8 cellular contexts compared by ENCODE assay signal in genomic region chr9:109440797-109441287, GRCh38. TPM values are rescaled to one million over a fixed set of nuclear protein-coding genes. Genes with fewer than 3 reads are reported as not detected.
DNase-seq lines count a peak whose midpoint lies in the region; ATAC-seq and TF ChIP-seq lines count a peak whose summit lies in the region.

No MANE protein-coding gene starts in this region.

- peak; percentile 68 for TF ChIP-seq CTCF in MCF 10A (IDR thresholded peaks at IDR 0.05; ENCODE audit: unreplicated experiment)

- H3K4me3 Mint-ChIP-seq in MCF 10A (ENCODE audit: unreplicated experiment): no peak overlapping the region

- H3K27ac Mint-ChIP-seq in MCF 10A (ENCODE audit: low read depth, unreplicated experiment): peak overlapping the region; percentile 75

- no peaks in the 10 kb centered on the region for H3K9me3 Mint-ChIP-seq in MCF 10A (ENCODE audit: unreplicated experiment)

- ATAC-seq in GM18508 (IDR thresholded peaks at IDR 0.05; ENCODE audit: insufficient read depth, unreplicated experiment): peak; percentile 96
- peak; percentile 97 for ATAC-seq in HG02938 (IDR thresholded peaks at IDR 0.05; ENCODE audit: unreplicated experiment)

- CTCF ChIA-PET in MCF 10A (lab: Yijun Ruan, JAX): interaction anchor here (0.5 to 8.2 kb wide), 37 partner anchors 8 to 377 kb away, joined by 3 to 387 read pairs (median 6); partner anchors contain the start of gene PTPN3

- no TSS peak for BruUV-seq in MCF 10A (replicated peaks; lab: Mats Ljungman, UMichigan)

- DNase-seq in AG08395 (ENCODE audit: low spot score) (peak; percentile 91), NCI-H128 (lab: John Stamatoyannopoulos, UW; ENCODE audit: unreplicated experiment) (peak; percentile 28), SW 1271 (lab: John Stamatoyannopoulos, UW) (peak; percentile 65 to 80), MCF 10A (ENCODE audit: unreplicated experiment) (peak; percentile 85), islet precursor cell (peak; percentile 86)
- DNase-seq in stimulated activated CD4-positive, alpha-beta T cell treated with anti-CD3 and anti-CD28 coated beads, Interleukin-4, amount 100 ng/mL, for 1 hour: peak; percentile 12

- no peaks in the 10 kb centered on the region for H3K27me3 Mint-ChIP-seq in MCF 10A (ENCODE audit: insufficient read depth, unreplicated experiment)

- peaks cover 13% of the 10 kb centered on the region for H3K36me3 Mint-ChIP-seq in MCF 10A (ENCODE audit: insufficient read depth, unreplicated experiment)

- H3K4me1 Mint-ChIP-seq in MCF 10A (ENCODE audit: insufficient read depth, unreplicated experiment): peaks cover 10% of the 10 kb centered on the region

- intact Hi-C loops in MCF 10A (cut with micrococcal nuclease): loop anchor here (1.0 to 5.0 kb wide), 3 partner anchors 28 to 376 kb away; no protein-coding TSS in a partner anchor

- POLR2A ChIA-PET in MCF 10A (lab: Yijun Ruan, JAX): interaction anchor here (0.6 to 6.2 kb wide), 10 partner anchors 9 to 232 kb away, joined by 3 to 254 read pairs (median 4); partner anchors contain the start of gene PTPN3

RNA-seq across cellular contexts. Expression of gene PTPN3, which starts 57.3 kb away (rescaled TPM):
- 6.3 and 6.9 TPM in 2 replicates for total RNA-seq in MCF 10A (2022)

Comparison
In these comparisons a context has a peak if more than half of its experiments do, and no peak if none do; other contexts are left out.
1. Peak in every context shown above with its lines: DNase-seq and ATAC-seq.
2. DNase-seq: peak in every context shown above with its lines; median percentile 91 in AG08395; 86 in islet precursor cell; 85 in MCF 10A; 72 in SW 1271; 28 in NCI-H128; 12 in stimulated activated CD4-positive, alpha-beta T cell treated with anti-CD3 and anti-CD28 coated beads, Interleukin-4, amount 100 ng/mL, for 1 hour.